28 cellular contexts compared by ENCODE assay signal in genomic region chr11:34537636-34538035, GRCh38. TPM values are rescaled to one million over a fixed set of nuclear protein-coding genes. Genes with fewer than 3 reads are reported as not detected.
DNase-seq lines count a peak whose midpoint lies in the region; ATAC-seq, FAIRE-seq and TF ChIP-seq lines count a peak whose summit lies in the region.
"Had no signal": no experiment of that assay in that cellular context is flagged by ENCODE, and none has a peak within 500 bp of the region (broad histone marks: within the 10 kb centered on the region; RNA-seq: fewer than 3 reads in every experiment).

No MANE protein-coding gene starts in this region.

- H3K4me3 ChIP-seq in bronchial epithelial cell (ENCODE audit: low read depth, low read length) (no peak overlapping the region), lower lobe of right lung (no peak overlapping the region)
- H3K4me3 ChIP-seq: SJSA1 had no signal

- ATAC-seq in lower lobe of right lung, result no peak
- ATAC-seq: T-cell had no signal

- DNase-seq in NCI-H748 (lab: John Stamatoyannopoulos, UW; ENCODE audit: unreplicated experiment), result peak; percentile 10
- DNase-seq in NCI-H748 treated with DMSO at 0.1 percent for 48 hours (lab: John Stamatoyannopoulos, UW), result no peak
- peak; percentile 23 for DNase-seq in NCI-H69 (lab: John Stamatoyannopoulos, UW)
- DNase-seq in bronchial epithelial cell (ENCODE audit: low read depth), result peak; percentile 31
- peak; percentile 16 for DNase-seq in renal cortical epithelial cell (ENCODE audit: low read depth)
- DNase-seq in hepatic stellate cell (ENCODE audit: low spot score), result no peak
- no peak for DNase-seq in SW480 (ENCODE audit: low spot score)
- DNase-seq in lower lobe of right lung, result no peak
- DNase-seq: 8988T; ACHN; BE2C; Calu3; CD8-positive, alpha-beta memory T cell; IMR-90; KG1; NCI-H1092; NCI-H1417 treated with DMSO at 0.1 percent for 48 hours; NCI-H187 treated with DMSO at 0.1 percent for 48 hours; NCI-H2107; NCI-H524; T-cell had no signal

- no peaks in the 10 kb centered on the region for H3K4me1 ChIP-seq in lower lobe of right lung
- H3K4me1 ChIP-seq: BE2C, SJSA1 had no signal

- FAIRE-seq in bronchial epithelial cell (lab: Jason Lieb, UNC), result no peak
- FAIRE-seq: GM18507, H54, RCC 7860 had no signal

- no peaks in the 10 kb centered on the region for H3K36me3 ChIP-seq in bronchial epithelial cell (ENCODE audit: control insufficient read depth, insufficient read depth, low read length)
- no peaks in the 10 kb centered on the region for H3K36me3 ChIP-seq in lower lobe of right lung
- H3K36me3 ChIP-seq: BE2C, SJSA1 had no signal

- no peak overlapping the region for H3K27ac ChIP-seq in lower lobe of right lung
- H3K27ac ChIP-seq: SJSA1 had no signal

- TF ChIP-seq CTCF in bronchial epithelial cell (IDR thresholded peaks at IDR 0.05; ENCODE audit: insufficient read depth, low read length, severe bottlenecking), result no peak
- no peak for TF ChIP-seq CTCF in lower lobe of right lung (IDR thresholded peaks at IDR 0.05)

- intact Hi-C loops in lower lobe of right lung (cut with DNase I), result no loop called here

- H3K27me3 ChIP-seq in bronchial epithelial cell (ENCODE audit: control insufficient read depth, insufficient read depth, low read length) (peaks cover 12% of the 10 kb centered on the region), lower lobe of right lung (ENCODE audit: low read depth) (no peaks in the 10 kb centered on the region)
- H3K27me3 ChIP-seq: BE2C had no signal

- H3K9me3 ChIP-seq in lower lobe of right lung, result peaks cover 7% of the 10 kb centered on the region
- H3K9me3 ChIP-seq: BE2C had no signal

RNA-seq across cellular contexts. Expression of gene ELF5, which starts 24.0 kb away (rescaled TPM):
- total RNA-seq in bronchial epithelial cell, result 0.53 and 3.7 TPM in 2 replicates
- total RNA-seq in renal cortical epithelial cell, result 0.35 TPM in 1 of 2 replicates, not detected in the other
- total RNA-seq in lower lobe of right lung, result 20.2 TPM
- total RNA-seq: Calu3; CD8-positive, alpha-beta memory T cell; Daoy; G401; IMR-90; OCI-LY7; SJSA1; T-cell had no signal

Comparison
In these comparisons a context has a peak if more than half of its experiments do, and no peak if none do; other contexts are left out.
1. DNase-seq: peak in NCI-H748 (single experiment), NCI-H69 (single experiment), bronchial epithelial cell (single experiment) and renal cortical epithelial cell (single experiment); none in NCI-H748 treated with DMSO at 0.1 percent for 48 hours (single experiment), hepatic stellate cell (single experiment), SW480 (single experiment) and lower lobe of right lung (single experiment).